In the genomic region with DNA sequence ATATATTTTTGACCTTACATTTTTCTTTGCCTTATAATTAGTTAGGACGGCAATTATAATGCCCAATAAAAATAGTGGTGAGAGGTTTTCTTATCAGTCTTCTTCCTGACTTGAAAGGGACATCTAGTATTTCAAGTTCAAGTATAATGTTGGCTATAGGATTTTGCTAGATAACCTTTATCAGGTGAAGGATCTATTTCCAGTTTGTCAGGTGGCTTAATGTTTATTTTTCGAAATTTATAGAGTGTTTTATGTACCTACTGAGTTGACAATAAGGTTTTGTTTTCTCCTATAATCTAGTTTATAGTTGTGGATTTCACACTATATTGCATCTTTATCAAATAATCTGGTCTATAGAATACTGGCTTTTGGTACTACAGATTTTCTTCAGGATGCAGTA, we compare ENCODE assay signal across 25 cellular contexts.
"Had no signal": no experiment of that assay in that cellular context is flagged by ENCODE, and none has a peak within 500 bp of the region (broad histone marks: within the 10 kb centered on the region; RNA-seq: fewer than 3 reads in every experiment).

No MANE protein-coding gene starts in this region.

- H3K4me3 Mint-ChIP-seq: effector memory CD8-positive, alpha-beta T cell; endodermal cell; memory B cell had no signal

- H3K4me3 ChIP-seq: coronary artery, esophagus squamous epithelium, gastrocnemius medialis, heart right ventricle, left lung, lower lobe of right lung had no signal

- H3K36me3 ChIP-seq: esophagus squamous epithelium, gastrocnemius medialis, heart right ventricle, left lung, lower lobe of right lung had no signal

- H3K27ac Mint-ChIP-seq: effector memory CD8-positive, alpha-beta T cell; endodermal cell; memory B cell had no signal

- H3K9me3 ChIP-seq: esophagus squamous epithelium, gastrocnemius medialis, left lung, lower lobe of right lung had no signal

- ATAC-seq: effector memory CD8-positive, alpha-beta T cell; esophagus mucosa; gastrocnemius medialis; heart right ventricle; left cardiac atrium; left lung; left ventricle myocardium superior; lower lobe of right lung had no signal

- H3K27ac ChIP-seq: coronary artery, epithelial cell of prostate, esophagus squamous epithelium, gastrocnemius medialis, heart right ventricle, left lung, lower lobe of right lung had no signal

- H3K36me3 Mint-ChIP-seq: memory B cell had no signal

- DNase-seq: effector CD8-positive, alpha-beta T cell; effector memory CD8-positive, alpha-beta T cell; endodermal cell; erythroblast; esophagus squamous epithelium; foreskin fibroblast; foreskin melanocyte; gastrocnemius medialis; glutamatergic neuron; head of caudate nucleus; heart right ventricle; hippocampal formation; left cardiac atrium; left lung; left ventricle myocardium superior; lower lobe of right lung; mesendoderm; midbrain had no signal

- H3K4me1 Mint-ChIP-seq: memory B cell had no signal

- H3K4me1 ChIP-seq: esophagus squamous epithelium, gastrocnemius medialis, heart right ventricle, left lung, lower lobe of right lung had no signal

- H3K27me3 Mint-ChIP-seq: effector memory CD8-positive, alpha-beta T cell had no signal

- H3K27me3 ChIP-seq: esophagus squamous epithelium, gastrocnemius medialis, heart right ventricle, left lung had no signal

- FAIRE-seq: endometrium, islet of Langerhans, keratinocyte had no signal
